In genomic region chr17:5587431-5588032, GRCh38 we compare ENCODE assay signal across 8 cellular contexts. TPM values are rescaled to one million over a fixed set of nuclear protein-coding genes. Genes with fewer than 3 reads are reported as not detected.
DNase-seq lines count a peak whose midpoint lies in the region; ATAC-seq and TF ChIP-seq lines count a peak whose summit lies in the region.

No MANE protein-coding gene starts in this region.

- H3K4me3 Mint-ChIP-seq in T-helper 2 cell treated with Interferon-gamma antibody and Interleukin-4, amounts not matched to agents 5 μg/mL and 100 μg/mL, for 36 hours, result peak overlapping the region; percentile 35

- H3K9me3 ChIP-seq in thoracic aorta, result no peaks in the 10 kb centered on the region

- peak; percentile 63 for DNase-seq in A172 (ENCODE audit: low spot score)
- peak; percentile 81 for DNase-seq in GM03348 (ENCODE audit: low spot score)
- DNase-seq in NCI-H1694 (lab: John Stamatoyannopoulos, UW), result peak; percentile 66
- DNase-seq in T-helper 2 cell treated with Interferon-gamma antibody and Interleukin-4, amounts not matched to agents 5 μg/mL and 100 μg/mL, for 36 hours (ENCODE audit: low spot score), result peak; percentile 41
- DNase-seq in cerebellum (ENCODE audit: low spot score), result peak; percentile 78
- DNase-seq in lung microvascular endothelial cell (ENCODE audit: low read depth in 2 of 2), result peak; percentile 78 to 82
- DNase-seq in thoracic aorta (ENCODE audit: low spot score), result no peak

- peaks cover 9 to 35% of the 10 kb centered on the region in 2 donors for H3K4me1 ChIP-seq in thoracic aorta (ENCODE audit: control insufficient read depth in 1 of 2, low read depth in 2 of 2)

- H3K27ac ChIP-seq in thoracic aorta, result no peak overlapping the region

- peaks cover 28% of the 10 kb centered on the region for H3K4me1 Mint-ChIP-seq in T-helper 2 cell treated with Interferon-gamma antibody and Interleukin-4, amounts not matched to agents 5 μg/mL and 100 μg/mL, for 36 hours (ENCODE audit: low read depth)

- peaks cover 11% of the 10 kb centered on the region for H3K27me3 Mint-ChIP-seq in T-helper 2 cell treated with Interferon-gamma antibody and Interleukin-4, amounts not matched to agents 5 μg/mL and 100 μg/mL, for 36 hours (ENCODE audit: low read depth)

- no peak overlapping the region for H3K4me3 ChIP-seq in thoracic aorta

- no peaks in the 10 kb centered on the region for H3K36me3 ChIP-seq in thoracic aorta

- peak; percentile 91 for TF ChIP-seq CTCF in thoracic aorta (IDR thresholded peaks at IDR 0.05)

- H3K27ac Mint-ChIP-seq in T-helper 2 cell treated with Interferon-gamma antibody and Interleukin-4, amounts not matched to agents 5 μg/mL and 100 μg/mL, for 36 hours, result peak overlapping the region; percentile 17

- H3K27me3 ChIP-seq in thoracic aorta (replicated peaks; ENCODE audit: insufficient read depth), result no peaks in the 10 kb centered on the region

- no peaks in the 10 kb centered on the region for H3K9me3 Mint-ChIP-seq in T-helper 2 cell treated with Interferon-gamma antibody and Interleukin-4, amounts not matched to agents 5 μg/mL and 100 μg/mL, for 36 hours

- ATAC-seq in thoracic aorta (ENCODE audit: insufficient number of reproducible peaks, low FRiP score, low read depth) (no peak), HG02610 (IDR thresholded peaks at IDR 0.05; ENCODE audit: unreplicated experiment) (no peak)

- peaks cover 7% of the 10 kb centered on the region for H3K36me3 Mint-ChIP-seq in T-helper 2 cell treated with Interferon-gamma antibody and Interleukin-4, amounts not matched to agents 5 μg/mL and 100 μg/mL, for 36 hours (ENCODE audit: low read depth)

RNA-seq across cellular contexts. Expression of gene NLRP1, which starts 3.2 kb away (rescaled TPM):
- 40.7 and 45.2 TPM in 2 replicates for total RNA-seq in A172 (2014; rRNA removed; shearing (Covaris generic))
- total RNA-seq in cerebellum (45.3 TPM), lung microvascular endothelial cell (2.2 and 9.6 TPM in 2 replicates), thoracic aorta (10 to 100 TPM; 62.7 to 73.2 TPM)
